In genomic region chr3:21140785-21141184, GRCh38 we compare ENCODE assay signal across 1 cellular context.
TF ChIP-seq lines count a peak whose summit lies in the region.

No MANE protein-coding gene starts in this region.

TF ChIP-seq in H1, 55 proteins besides CTCF, POLR2A, EP300 and RAD21 (continued from another document):
- no peak for TF ChIP-seq E2F6 (IDR thresholded peaks at IDR 0.05)
- TF ChIP-seq ATF3 (IDR thresholded peaks at IDR 0.05; ENCODE audit: insufficient read depth, low read depth, low read length): no peak
- no peak for TF ChIP-seq ZNF274 (IDR thresholded peaks at IDR 0.05; ENCODE audit: borderline replicate concordance, extremely low read depth, low read length)
